26 cellular contexts compared by ENCODE assay signal in the genomic region with DNA sequence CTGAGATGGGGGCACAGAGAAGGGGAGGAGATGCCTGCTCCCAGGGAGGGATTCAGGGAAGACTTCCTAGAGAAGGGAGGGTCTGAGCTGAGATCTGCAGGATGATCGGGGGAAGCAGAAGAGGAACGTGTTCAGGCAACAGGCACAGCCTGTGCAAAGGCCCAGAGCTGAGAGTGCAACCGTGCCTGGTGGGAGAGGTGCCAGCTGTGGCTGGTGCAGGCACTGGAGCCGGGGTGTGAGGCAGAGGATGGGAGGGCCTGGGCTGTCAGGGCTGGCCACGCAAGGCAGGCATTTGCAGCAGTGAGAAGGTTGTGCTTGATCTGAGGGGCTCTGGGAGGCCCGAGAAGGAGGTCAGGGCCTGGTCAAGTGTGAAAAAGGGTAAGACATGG. TPM values are rescaled to one million over a fixed set of nuclear protein-coding genes. Genes with fewer than 3 reads are reported as not detected.
"Had no signal": no experiment of that assay in that cellular context is flagged by ENCODE, and none has a peak within 500 bp of the region (broad histone marks: within the 10 kb centered on the region; RNA-seq: fewer than 3 reads in every experiment).

No MANE protein-coding gene starts in this region.

- H3K4me3 ChIP-seq: colonic mucosa, heart left ventricle, mucosa of descending colon, transverse colon had no signal

- H3K27me3 ChIP-seq: colonic mucosa, heart left ventricle had no signal

- H3K27ac Mint-ChIP-seq: activated naive CD4-positive, alpha-beta T cell treated with anti-CD3 and anti-CD28 coated beads for 36 hours; activated naive CD8-positive, alpha-beta T cell treated with anti-CD3 and anti-CD28 coated beads, Interleukin-2, amount 10 ng/mL, durations not matched to agents 7 days and 5 days; activated T-cell treated with anti-CD3 and anti-CD28 coated beads, Interleukin-2, amount 50 U/mL, for 24 hours; activated T-helper 2 cell treated with anti-CD3 and anti-CD28 coated beads, Interferon-gamma antibody, Interleukin-2, Interleukin-4, amounts not matched to agents 10 μg/mL and 5 μg/mL and 100 μg/mL, durations not matched to agents 14 hours and 24 hours and 36 hours; nephron progenitor cell had no signal

- FAIRE-seq: bronchial epithelial cell, endometrium, keratinocyte, TTC549 had no signal

- H3K9me3 ChIP-seq: colonic mucosa, mucosa of descending colon, transverse colon had no signal

- H3K27ac ChIP-seq: colonic mucosa, heart left ventricle, transverse colon, WERI-Rb-1 had no signal

- ATAC-seq: left colon, mucosa of descending colon had no signal

- H3K4me3 Mint-ChIP-seq: activated naive CD4-positive, alpha-beta T cell treated with anti-CD3 and anti-CD28 coated beads for 36 hours; activated naive CD8-positive, alpha-beta T cell treated with anti-CD3 and anti-CD28 coated beads, Interleukin-2, amount 10 ng/mL, durations not matched to agents 7 days and 5 days; activated T-cell treated with anti-CD3 and anti-CD28 coated beads, Interleukin-2, amount 50 U/mL, for 24 hours; nephron progenitor cell had no signal

- H3K36me3 ChIP-seq: colonic mucosa, transverse colon, WERI-Rb-1 had no signal

- DNase-seq: activated CD4-positive, alpha-beta T cell treated with anti-CD3 and anti-CD28 coated beads for 1 hour; activated CD4-positive, alpha-beta T cell treated with anti-CD3 and anti-CD28 coated beads, Interleukin-2, amount 50 U/mL, for 1 hour; activated CD8-positive, alpha-beta memory T cell treated with anti-CD3 and anti-CD28 coated beads for 24 hours; activated CD8-positive, alpha-beta memory T cell treated with anti-CD3 and anti-CD28 coated beads, Interleukin-2, amount 50 U/mL, for 4 hours; activated naive CD4-positive, alpha-beta T cell treated with anti-CD3 and anti-CD28 coated beads for 36 hours; activated naive CD8-positive, alpha-beta T cell treated with anti-CD3 and anti-CD28 coated beads, Interleukin-2, amount 10 ng/mL, durations not matched to agents 7 days and 5 days; activated T-cell treated with anti-CD3 and anti-CD28 coated beads, Interleukin-2, amount 50 U/mL, for 24 hours; amniotic stem cell; colonic mucosa; heart left ventricle; left colon; mesendoderm; mucosa of descending colon; nephron progenitor cell; stimulated activated CD4-positive, alpha-beta T cell treated with anti-CD3 and anti-CD28 coated beads, Interleukin-2, amount 100 ng/mL, for 48 hours; stimulated activated naive CD4-positive, alpha-beta T cell treated with Interleukin-2 at 50 U/mL for 16 hours; substantia nigra; transverse colon; WERI-Rb-1 had no signal

- H3K4me1 ChIP-seq: colonic mucosa, transverse colon had no signal

RNA-seq across cellular contexts. Expression of a gene that starts 27.7 kb away (rescaled TPM):
- total RNA-seq: activated naive CD4-positive, alpha-beta T cell treated with anti-CD3 and anti-CD28 coated beads for 36 hours; epithelial cell of proximal tubule had no signal
- polyA plus RNA-seq: keratinocyte had no signal

RNA-seq across cellular contexts. Expression of a gene that starts 57.8 kb away (rescaled TPM):
- total RNA-seq: activated naive CD4-positive, alpha-beta T cell treated with anti-CD3 and anti-CD28 coated beads for 36 hours; bronchial epithelial cell; epithelial cell of proximal tubule; fibroblast of villous mesenchyme had no signal
- polyA plus RNA-seq: keratinocyte had no signal
